In the genomic region with DNA sequence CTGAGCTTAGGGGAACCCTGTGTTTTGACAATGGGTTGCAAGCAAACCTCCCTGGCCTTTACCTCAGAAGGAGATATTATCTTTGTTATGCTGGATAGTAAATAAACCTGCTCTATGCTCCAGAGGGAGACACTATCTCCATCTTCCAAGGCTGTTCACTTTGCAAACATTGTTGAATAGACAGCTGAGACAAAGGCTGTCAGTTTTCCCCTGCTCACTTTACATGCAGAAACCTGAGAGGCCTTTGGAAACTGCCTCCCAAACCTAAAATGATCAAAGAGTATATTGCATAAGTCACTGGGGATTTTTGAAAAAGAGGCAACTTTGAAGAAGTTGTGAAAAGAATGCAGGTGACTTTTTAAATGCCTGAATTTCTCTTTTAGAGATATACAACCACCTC, we compare ENCODE assay signal across 20 cellular contexts.
"Had no signal": no experiment of that assay in that cellular context is flagged by ENCODE, and none has a peak within 500 bp of the region (broad histone marks: within the 10 kb centered on the region; RNA-seq: fewer than 3 reads in every experiment).

No MANE protein-coding gene starts in this region.

- H3K9me3 Mint-ChIP-seq: activated CD8-positive, alpha-beta T cell treated with anti-CD3 and anti-CD28 coated beads for 36 hours had no signal

- H3K27me3 Mint-ChIP-seq: activated naive CD8-positive, alpha-beta T cell treated with anti-CD3 and anti-CD28 coated beads, Interleukin-2, amount 10 ng/mL, durations not matched to agents 7 days and 5 days; dendritic cell treated with granulocyte-macrophage colony-stimulating factor and Interleukin-4, amounts not matched to agents 40 ng/mL and 50 ng/mL, for 4 days had no signal

- H3K4me1 Mint-ChIP-seq: activated naive CD8-positive, alpha-beta T cell treated with anti-CD3 and anti-CD28 coated beads, Interleukin-2, amount 10 ng/mL, durations not matched to agents 7 days and 5 days had no signal

- H3K27ac Mint-ChIP-seq: activated CD8-positive, alpha-beta T cell treated with anti-CD3 and anti-CD28 coated beads for 36 hours; activated naive CD8-positive, alpha-beta T cell treated with anti-CD3 and anti-CD28 coated beads, Interleukin-2, amount 10 ng/mL, durations not matched to agents 7 days and 5 days; dendritic cell treated with granulocyte-macrophage colony-stimulating factor and Interleukin-4, amounts not matched to agents 40 ng/mL and 50 ng/mL, for 4 days had no signal

- DNase-seq: activated CD4-positive, alpha-beta T cell treated with anti-CD3 and anti-CD28 coated beads for 4 hours; activated CD8-positive, alpha-beta memory T cell treated with anti-CD3 and anti-CD28 coated beads, Interleukin-2, amount 50 U/mL, for 4 hours; activated CD8-positive, alpha-beta T cell treated with anti-CD3 and anti-CD28 coated beads for 36 hours; activated naive CD4-positive, alpha-beta T cell treated with anti-CD3 and anti-CD28 coated beads, Interleukin-2, amount 50 U/mL, for 16 hours; activated naive CD8-positive, alpha-beta T cell treated with anti-CD3 and anti-CD28 coated beads, Interleukin-2, amount 10 ng/mL, durations not matched to agents 7 days and 5 days; activated T-cell treated with anti-CD3 and anti-CD28 coated beads, Interleukin-2, amount 50 U/mL, for 1 hour; adrenal gland; anterior cingulate cortex; cerebellar nuclear complex; Karpas-422; MV-4-11; NCI-H1694 treated with DMSO at 0.1 percent for 48 hours; NCI-H2029 treated with DMSO at 0.1 percent for 48 hours; NCI-H82; Peyer's patch; Right ventricle myocardium superior; SJCRH30; SK-N-SH; T-helper 1 cell had no signal

- H3K36me3 Mint-ChIP-seq: activated naive CD8-positive, alpha-beta T cell treated with anti-CD3 and anti-CD28 coated beads, Interleukin-2, amount 10 ng/mL, durations not matched to agents 7 days and 5 days had no signal

- H3K4me3 Mint-ChIP-seq: activated CD8-positive, alpha-beta T cell treated with anti-CD3 and anti-CD28 coated beads for 36 hours; activated naive CD8-positive, alpha-beta T cell treated with anti-CD3 and anti-CD28 coated beads, Interleukin-2, amount 10 ng/mL, durations not matched to agents 7 days and 5 days; dendritic cell treated with granulocyte-macrophage colony-stimulating factor and Interleukin-4, amounts not matched to agents 40 ng/mL and 50 ng/mL, for 4 days had no signal
